ENCODE assay signal across 10 cellular contexts in genomic region chr3:170258105-170258487, GRCh38. TPM values are rescaled to one million over a fixed set of nuclear protein-coding genes. Genes with fewer than 3 reads are reported as not detected.
A peak's percentile ranks its signal among the peaks of the same experiment; 100 is the strongest.
DNase-seq lines count a peak whose midpoint lies in the region; ATAC-seq, FAIRE-seq and TF ChIP-seq lines count a peak whose summit lies in the region.
"Had no signal": no experiment of that assay in that cellular context is flagged by ENCODE, and none has a peak within 500 bp of the region (broad histone marks: within the 10 kb centered on the region; RNA-seq: fewer than 3 reads in every experiment).

No MANE protein-coding gene starts in this region.

- H4K20me1 ChIP-seq in OCI-LY1 (ENCODE audit: insufficient read depth, low read length): no peaks in the 10 kb centered on the region

- H3K4me1 Mint-ChIP-seq in HFFc6 (ENCODE audit: low read depth) (peaks cover 22% of the 10 kb centered on the region), type B pancreatic cell (ENCODE audit: unreplicated experiment) (no peaks in the 10 kb centered on the region)

- peaks cover 4% of the 10 kb centered on the region; the same call in 1 of the 2 replicates for H3F3A ChIP-seq in OCI-LY1 (ENCODE audit: insufficient read depth, low read length)

- H3K4me3 ChIP-seq in OCI-LY1 (ENCODE audit: low read depth, low read length, poor library complexity, severe bottlenecking) (peak overlapping the region; percentile 1), iPS-20b (ENCODE audit: low read length) (no peak overlapping the region)

- H3K4me1 ChIP-seq in OCI-LY1 (ENCODE audit: insufficient read depth, low read length, severe bottlenecking) (peaks cover 16% of the 10 kb centered on the region), iPS-20b (ENCODE audit: insufficient read depth, low read length) (peaks cover 14% of the 10 kb centered on the region)

- no peak for DNase-seq in HFFc6
- DNase-seq in type B pancreatic cell (ENCODE audit: extremely low spot score, unreplicated experiment): no peak
- no peak for DNase-seq in caudate nucleus (lab: John Stamatoyannopoulos, UW)
- no peak for DNase-seq in D721Med (ENCODE audit: insufficient read length, low spot score)
- DNase-seq: head of caudate nucleus, NCI-H187, SHP77 had no signal

- no peak for TF ChIP-seq CTCF in HFFc6 (IDR thresholded peaks at IDR 0.05)
- TF ChIP-seq CTCF in OCI-LY1 (IDR thresholded peaks at IDR 0.05; ENCODE audit: low read length): no peak
- TF ChIP-seq CTCF in type B pancreatic cell (conservative IDR thresholded peaks at IDR 0.05): no peak
- no peak for TF ChIP-seq CTCF in D721Med (IDR thresholded peaks at IDR 0.05; ENCODE audit: insufficient read depth, missing control alignments)

- no peak for FAIRE-seq in D721Med (lab: Jason Lieb, UNC)

- H2AFZ ChIP-seq in OCI-LY1 (ENCODE audit: low read length): no peak overlapping the region

- H3K27me3 ChIP-seq in OCI-LY1 (ENCODE audit: insufficient read depth, low read length) (no peaks in the 10 kb centered on the region), iPS-20b (ENCODE audit: insufficient read depth, low read length) (no peaks in the 10 kb centered on the region)

- H3K36me3 Mint-ChIP-seq in HFFc6 (ENCODE audit: low read depth): peaks cover 48% of the 10 kb centered on the region
- H3K36me3 Mint-ChIP-seq in type B pancreatic cell: peaks cover 35% of the 10 kb centered on the region

- H3K9me3 Mint-ChIP-seq in HFFc6 (peaks cover 9% of the 10 kb centered on the region), type B pancreatic cell (peaks cover 14% of the 10 kb centered on the region)

- H3K9me3 ChIP-seq in OCI-LY1 (ENCODE audit: low read length): no peaks in the 10 kb centered on the region
- H3K9me3 ChIP-seq in iPS-20b (ENCODE audit: insufficient read depth, low read depth, low read length): no peaks in the 10 kb centered on the region

- no peak overlapping the region; the same call in 1 of the 2 replicates for H3K4me3 Mint-ChIP-seq in HFFc6
- H3K4me3 Mint-ChIP-seq in type B pancreatic cell: no peak overlapping the region

- H3K9ac ChIP-seq in OCI-LY1 (ENCODE audit: low read length) (no peak overlapping the region), iPS-20b (ENCODE audit: low read depth, low read length) (no peak overlapping the region)

- H3K27ac ChIP-seq in OCI-LY1 (ENCODE audit: low read depth, low read length, poor library complexity, severe bottlenecking) (peak overlapping the region; percentile 41), iPS-20b (ENCODE audit: low read length) (peak overlapping the region; percentile 22), caudate nucleus (ENCODE audit: low read depth, low read length) (no peak overlapping the region)

- H3K79me2 ChIP-seq in OCI-LY1 (ENCODE audit: insufficient read depth, low read length): no peaks in the 10 kb centered on the region

- H3K36me3 ChIP-seq in OCI-LY1 (ENCODE audit: insufficient read depth, low read length) (peaks cover 13% of the 10 kb centered on the region), iPS-20b (ENCODE audit: insufficient read depth, low read depth, low read length) (peaks cover 29% of the 10 kb centered on the region)

- H3K27me3 Mint-ChIP-seq in HFFc6 (ENCODE audit: insufficient read depth) (no peaks in the 10 kb centered on the region; the same call in 1 of the 2 replicates), type B pancreatic cell (no peaks in the 10 kb centered on the region)

- H3K4me2 ChIP-seq in OCI-LY1 (ENCODE audit: low read length): no peak overlapping the region; the same call in 1 of the 2 replicates

- peak overlapping the region; percentile 69 for H3K27ac Mint-ChIP-seq in HFFc6
- no peak overlapping the region for H3K27ac Mint-ChIP-seq in type B pancreatic cell

- ATAC-seq in GM18870 (IDR thresholded peaks at IDR 0.05; ENCODE audit: unreplicated experiment): peak; percentile 16

- H3K9me2 ChIP-seq in OCI-LY1 (ENCODE audit: low read depth, low read length): no peaks in the 10 kb centered on the region

RNA-seq across cellular contexts. Expression of gene PRKCI, which starts 35.9 kb away (rescaled TPM):
- 10 to 100 TPM; 24.9 to 32.5 (median 27.7) TPM for total RNA-seq in HFFc6 (2021; fragmentation: NEBNext Ultra II Directional; extraction: Animal tissue kit (Norgen Biotek cat#: 25700))
- 47.3 and 54.9 TPM in 2 replicates for total RNA-seq in type B pancreatic cell (ENCODE audit: low replicate concordance)
